Comparison of ENCODE assay signal across 8 cellular contexts in genomic region chr19:3034845-3035541, GRCh38. TPM values are rescaled to one million over a fixed set of nuclear protein-coding genes. Genes with fewer than 3 reads are reported as not detected.
DNase-seq lines count a peak whose midpoint lies in the region; ATAC-seq, FAIRE-seq and TF ChIP-seq lines count a peak whose summit lies in the region.

No MANE protein-coding gene starts in this region.

- H3F3A ChIP-seq in PC-3 (ENCODE audit: low read length, unreplicated experiment) = no peaks in the 10 kb centered on the region

- peak overlapping the region; percentile 55 for H3K27ac ChIP-seq in PC-3 (ENCODE audit: low read length)
- peak overlapping the region in 1 of 2 donors; percentile 65 for H3K27ac ChIP-seq in kidney (ENCODE audit: low read depth in 2 of 2, low read length in 2 of 2)

- no peak for ATAC-seq in Right ventricle myocardium superior (ENCODE audit: poor library complexity)
- no peak for ATAC-seq in left ventricle myocardium superior
- no peak for ATAC-seq in PC-3
- no peak for ATAC-seq in GM19467 (IDR thresholded peaks at IDR 0.05; ENCODE audit: unreplicated experiment)
- no peak for ATAC-seq in HG02678 (IDR thresholded peaks at IDR 0.05; ENCODE audit: unreplicated experiment)

- no peak for FAIRE-seq in kidney (lab: Jason Lieb, UNC)

- POLR2A ChIA-PET in PC-3 (lab: Charles Lee; ENCODE audit: unreplicated experiment) = interaction anchor here (1.0 to 1.2 kb wide), 2 partner anchors 28 to 84 kb away, joined by 5 to 8 read pairs; no protein-coding TSS in a partner anchor

- peak overlapping the region; percentile 92 for H3K9ac ChIP-seq in PC-3 (ENCODE audit: low read length)
- H3K9ac ChIP-seq in kidney (ENCODE audit: low read length in 2 of 2) = peak overlapping the region; percentile 69 to 71

- TSS peak; percentile 99 for BruUV-seq in PC-3 (replicated peaks; lab: Mats Ljungman, UMichigan)

- H3K4me1 ChIP-seq in PC-3 (ENCODE audit: insufficient read depth, low read length) (peaks cover 13% of the 10 kb centered on the region), kidney (ENCODE audit: control insufficient read depth in 1 of 2, insufficient read depth in 1 of 2, low read depth in 1 of 2, low read length in 2 of 2) (peaks cover 8 to 12% of the 10 kb centered on the region in 2 donors)

- no peaks in the 10 kb centered on the region for H4K20me1 ChIP-seq in PC-3 (ENCODE audit: low read length)

- H3K36me3 ChIP-seq in PC-3 (ENCODE audit: low read depth, low read length) = no peaks in the 10 kb centered on the region
- no peaks in the 10 kb centered on the region for H3K36me3 ChIP-seq in kidney (ENCODE audit: control insufficient read depth in 1 of 2, insufficient read depth in 2 of 2, low read length in 2 of 2)

- H3K9me2 ChIP-seq in PC-3 (replicated peaks; ENCODE audit: low read length) = no peaks in the 10 kb centered on the region

- CTCF ChIA-PET in PC-3 (lab: Charles Lee) = interaction anchor here (0.8 kb wide), 1 partner anchor 21 kb away, joined by 3 read pairs; no protein-coding TSS in a partner anchor

- TF ChIP-seq CTCF in PC-3 (conservative IDR thresholded peaks at IDR 0.05; ENCODE audit: low read depth, low read length) = no peak
- no peak for TF ChIP-seq CTCF in kidney (IDR thresholded peaks at IDR 0.05; ENCODE audit: borderline replicate concordance, extremely low read depth, insufficient read depth)

- intact Hi-C loops in Right ventricle myocardium superior (cut with DNase I) (no loop called here), left ventricle myocardium superior (cut with micrococcal nuclease) (no loop called here), PC-3 (cut with micrococcal nuclease) (no loop called here), kidney (cut with DNase I) (no loop called here)

- H3K9me3 ChIP-seq in PC-3 (ENCODE audit: low read length) (no peaks in the 10 kb centered on the region), kidney (ENCODE audit: control insufficient read depth in 1 of 2, low read length in 2 of 2) (no peaks in the 10 kb centered on the region)

- H3K4me3 ChIP-seq in PC-3 (ENCODE audit: low read length) (peak overlapping the region; percentile 85), kidney (ENCODE audit: low read length in 2 of 2) (peak overlapping the region; percentile 56 to 78)

- no peaks in the 10 kb centered on the region for H3K27me3 ChIP-seq in PC-3 (ENCODE audit: low read length)

- no peaks in the 10 kb centered on the region for H3K79me2 ChIP-seq in PC-3 (ENCODE audit: low read length)

- peak overlapping the region; percentile 100 for H3K4me2 ChIP-seq in PC-3 (ENCODE audit: low read length)

- DNase-seq in Right ventricle myocardium superior (peak; percentile 58), left ventricle myocardium superior (no peak), PC-3 (no peak), astrocyte of the hippocampus (ENCODE audit: low read depth, low spot score) (peak; percentile 71), kidney (no peak)
- DNase-seq in stimulated activated CD8-positive, alpha-beta memory T cell treated with anti-CD3 and anti-CD28 coated beads, Interleukin-15, amount 100 ng/mL, for 24 hours (ENCODE audit: low read depth) = peak; percentile 21

- peak overlapping the region; percentile 98 for H2AFZ ChIP-seq in PC-3 (ENCODE audit: low read length)

RNA-seq across cellular contexts. Expression of gene TLE2, which starts 5.9 kb away (rescaled TPM):
- total RNA-seq in Right ventricle myocardium superior = 55.7 TPM
- total RNA-seq in left ventricle myocardium superior = 66.5 TPM
- total RNA-seq in PC-3 (2014; rRNA removed) = 7.7 and 10.0 TPM in 2 replicates
- total RNA-seq in kidney = 76.6 TPM
- polyA plus RNA-seq in kidney (ENCODE audit: insufficient read depth, low read depth, low replicate concordance) = 28.2 TPM

RNA-seq across cellular contexts. Expression of gene TLE5, which starts 27.3 kb away (rescaled TPM):
- total RNA-seq in Right ventricle myocardium superior (760 TPM), left ventricle myocardium superior (846 TPM), PC-3 (2014; rRNA removed) (351 and 407 TPM in 2 replicates), kidney (526 TPM)
- polyA plus RNA-seq in kidney (ENCODE audit: insufficient read depth, low read depth, low replicate concordance) = 580 TPM

RNA-seq across cellular contexts. Expression of gene TLE6, which starts 57.6 kb away (rescaled TPM):
- total RNA-seq in Right ventricle myocardium superior (0.70 TPM), left ventricle myocardium superior (0.30 TPM), PC-3 (2014; rRNA removed) (1.9 and 4.1 TPM in 2 replicates), kidney (3.7 TPM)
- 5.2 TPM for polyA plus RNA-seq in kidney (ENCODE audit: insufficient read depth, low read depth, low replicate concordance)

RNA-seq across cellular contexts. Expression of gene GNA11, which starts 59.2 kb away (rescaled TPM):
- 61.3 TPM for total RNA-seq in Right ventricle myocardium superior
- total RNA-seq in left ventricle myocardium superior = 74.6 TPM
- 59.6 and 89.4 TPM in 2 replicates for total RNA-seq in PC-3 (2014; rRNA removed)
- 69.4 TPM for total RNA-seq in kidney
- polyA plus RNA-seq in kidney (ENCODE audit: insufficient read depth, low read depth, low replicate concordance) = 43.9 TPM

Comparison
In these comparisons a context has a peak if more than half of its experiments do, and no peak if none do; other contexts are left out.
1. DNase-seq: peak in Right ventricle myocardium superior (single experiment), astrocyte of the hippocampus (single experiment) and stimulated activated CD8-positive, alpha-beta memory T cell treated with anti-CD3 and anti-CD28 coated beads, Interleukin-15, amount 100 ng/mL, for 24 hours (single experiment); none in left ventricle myocardium superior (single experiment), PC-3 (single experiment) and kidney (single experiment).